ENCODE assay signal across 9 cellular contexts in the genomic region with DNA sequence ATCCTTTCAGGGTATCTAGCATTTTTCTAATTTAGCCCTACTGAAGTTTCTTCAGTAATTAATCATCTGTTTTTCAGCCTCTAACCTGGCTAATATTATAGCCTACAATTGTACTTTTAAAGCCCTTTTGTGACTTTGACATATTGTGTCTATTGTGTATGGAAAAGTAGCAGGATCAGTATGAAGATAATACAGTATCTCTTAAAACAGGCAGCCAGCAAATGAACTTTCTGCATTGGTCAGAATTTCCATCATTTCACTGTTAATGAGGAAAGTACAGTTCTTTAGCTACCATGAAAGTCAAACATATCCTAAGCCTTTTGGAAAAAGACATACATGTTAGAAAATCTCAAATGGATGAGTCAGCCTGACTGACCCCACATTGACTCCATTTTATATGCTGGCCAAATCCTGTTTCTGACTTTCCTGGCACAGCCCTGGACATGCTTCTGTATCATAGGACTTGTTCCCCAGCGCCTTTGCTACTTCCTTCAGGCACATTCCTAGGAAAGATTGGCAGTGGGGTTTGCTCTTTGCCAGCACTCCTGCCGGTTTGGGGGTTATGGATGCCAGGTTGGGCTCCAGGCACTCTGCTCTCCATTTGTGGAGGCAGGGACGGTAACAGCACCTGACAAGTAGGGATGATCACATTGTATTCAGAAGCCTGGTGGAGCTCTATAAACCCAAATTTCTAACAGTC. TPM values are rescaled to one million over a fixed set of nuclear protein-coding genes. Genes with fewer than 3 reads are reported as not detected.
DNase-seq lines count a peak whose midpoint lies in the region; ATAC-seq, FAIRE-seq and TF ChIP-seq lines count a peak whose summit lies in the region.
"Had no signal": no experiment of that assay in that cellular context is flagged by ENCODE, and none has a peak within 500 bp of the region (broad histone marks: within the 10 kb centered on the region; RNA-seq: fewer than 3 reads in every experiment).

No MANE protein-coding gene starts in this region.

- no peaks in the 10 kb centered on the region for H3K9me3 ChIP-seq in HepG2 (ENCODE audit: low read length)
- no peaks in the 10 kb centered on the region for H3K9me3 ChIP-seq in aorta (ENCODE audit: control insufficient read depth, low read length)

- TF ChIP-seq POLR2A in HepG2 (IDR thresholded peaks at IDR 0.05; ENCODE audit: insufficient read depth in 1 of 2, low read depth in 2 of 2, low read length in 2 of 2) = no peak

- H4K20me1 ChIP-seq in HepG2 (ENCODE audit: insufficient read depth, low read length) = peaks cover 13% of the 10 kb centered on the region

- no peak overlapping the region for H3K4me2 ChIP-seq in HepG2 (ENCODE audit: low read depth, low read length)

- no peak overlapping the region for H3K4me3 Mint-ChIP-seq in activated naive CD4-positive, alpha-beta T cell treated with anti-CD3 and anti-CD28 coated beads, Interleukin-2, amount 10 ng/mL, durations not matched to agents 7 days and 5 days
- H3K4me3 Mint-ChIP-seq in brain = peak overlapping the region in 1 of 5 experiments; percentile 17

- TF ChIP-seq CTCF in brain (conservative IDR thresholded peaks at IDR 0.05) (no peak), HepG2 (CRISPR knock-in tag; IDR thresholded peaks at IDR 0.05) (no peak)

- peaks cover 12 to 31% of the 10 kb centered on the region in 2 donors for H3K36me3 Mint-ChIP-seq in activated naive CD4-positive, alpha-beta T cell treated with anti-CD3 and anti-CD28 coated beads, Interleukin-2, amount 50 U/mL, for 72 hours
- H3K36me3 Mint-ChIP-seq in activated naive CD4-positive, alpha-beta T cell treated with anti-CD3 and anti-CD28 coated beads, Interleukin-2, amount 10 ng/mL, durations not matched to agents 7 days and 5 days = peaks cover 40% of the 10 kb centered on the region
- peaks cover 49% of the 10 kb centered on the region for H3K36me3 Mint-ChIP-seq in brain

- peak overlapping the region; percentile 58 to 81 for H3K27ac Mint-ChIP-seq in activated naive CD4-positive, alpha-beta T cell treated with anti-CD3 and anti-CD28 coated beads, Interleukin-2, amount 50 U/mL, for 72 hours
- no peak overlapping the region for H3K27ac Mint-ChIP-seq in activated naive CD4-positive, alpha-beta T cell treated with anti-CD3 and anti-CD28 coated beads, Interleukin-2, amount 10 ng/mL, durations not matched to agents 7 days and 5 days
- peak overlapping the region in 4 of 5 experiments; percentile 40 to 85 (median 72) for H3K27ac Mint-ChIP-seq in brain

- peaks cover 86% of the 10 kb centered on the region for H3K79me2 ChIP-seq in HepG2 (ENCODE audit: insufficient read depth, low read length)

- POLR2A ChIA-PET in HepG2 (lab: Yijun Ruan, JAX) = no interaction called here

- FAIRE-seq in HepG2 (lab: Jason Lieb, UNC) = no peak
- FAIRE-seq: D721Med had no signal

- H3K36me3 ChIP-seq in HepG2 (replicated peaks in 1 of 2; ENCODE audit: control insufficient read depth in 1 of 2, insufficient read depth in 2 of 2, low read length in 2 of 2) = peaks cover 19 to 66% of the 10 kb centered on the region in 2 experiments
- H3K36me3 ChIP-seq in aorta (ENCODE audit: control insufficient read depth in 1 of 2, insufficient read depth in 2 of 2, low read length in 1 of 2) = no peaks in the 10 kb centered on the region

- H3K27me3 Mint-ChIP-seq in activated naive CD4-positive, alpha-beta T cell treated with anti-CD3 and anti-CD28 coated beads, Interleukin-2, amount 10 ng/mL, durations not matched to agents 7 days and 5 days = no peaks in the 10 kb centered on the region
- no peaks in the 10 kb centered on the region for H3K27me3 Mint-ChIP-seq in brain

- 96% methylated on average over 3 of the region's 3 CpGs for WGBS in HepG2 (ENCODE audit: low lambda C conversion rate)
- WGBS in aorta, 2 donors = 3 to 6% methylated on average over 3 of the region's 3 CpGs

- DNase-seq in activated naive CD4-positive, alpha-beta T cell treated with anti-CD3 and anti-CD28 coated beads, Interleukin-2, amount 50 U/mL, for 72 hours (ENCODE audit: low spot score in 2 of 2) = no peak
- no peak for DNase-seq in activated naive CD4-positive, alpha-beta T cell treated with anti-CD3 and anti-CD28 coated beads, Interleukin-2, amount 10 ng/mL, durations not matched to agents 7 days and 5 days
- DNase-seq in HepG2 (ENCODE audit: low spot score) (no peak), aorta (peak in 1 of 2 donors; percentile 59), NCI-H146 (lab: John Stamatoyannopoulos, UW) (no peak), putamen (ENCODE audit: low spot score) (no peak)

- H3K9ac ChIP-seq in HepG2 (ENCODE audit: insufficient read depth, low read depth, low read length) = no peak overlapping the region

- intact Hi-C loops in HepG2 (cut with micrococcal nuclease; ENCODE audit: unreplicated experiment) = no loop called here
- intact Hi-C loops in aorta (cut with DNase I) = loop anchor here in 1 of 2 donors (2.0 kb wide), 1 partner anchor 43 kb away; a partner anchor contains a TSS

- H3K27ac ChIP-seq in HepG2 (ENCODE audit: extremely low read length, insufficient read depth, low read length) (no peak overlapping the region), aorta (ENCODE audit: low read depth in 1 of 2, low read length in 2 of 2) (peak overlapping the region; percentile 51 to 82)

- no peak for TF ChIP-seq RAD21 in HepG2 (CRISPR knock-in tag; IDR thresholded peaks at IDR 0.05)

- H3K4me1 ChIP-seq in HepG2 (ENCODE audit: insufficient read depth, low read length) (peaks cover 11% of the 10 kb centered on the region; the same call in 1 of the 2 replicates), aorta (ENCODE audit: control insufficient read depth in 1 of 2, insufficient read depth in 2 of 2, low read length in 2 of 2) (peaks cover 2 to 7% of the 10 kb centered on the region in 2 donors)

- peak; percentile 6 to 56 for ATAC-seq in activated naive CD4-positive, alpha-beta T cell treated with anti-CD3 and anti-CD28 coated beads, Interleukin-2, amount 50 U/mL, for 72 hours
- ATAC-seq in HepG2 (peak; percentile 28; the same call in 2 of the 3 replicates), aorta (ENCODE audit: low FRiP score) (peak; percentile 79), GM21825 (IDR thresholded peaks at IDR 0.05; ENCODE audit: unreplicated experiment) (no peak)

- in situ Hi-C loops in HepG2 (cut with HindIII; ENCODE audit: extremely low pct_ligation_motif_present, low pct_unique_long_range_greater_than_20kb) = no loop called here

- CTCF ChIA-PET in activated naive CD4-positive, alpha-beta T cell treated with anti-CD3 and anti-CD28 coated beads, Interleukin-2, amount 10 ng/mL, durations not matched to agents 7 days and 5 days (lab: Charles Lee) = interaction anchor here (0.8 to 1.6 kb wide), 5 partner anchors 13 to 84 kb away, joined by 3 to 8 read pairs (median 3); no protein-coding TSS in a partner anchor
- CTCF ChIA-PET in HepG2 (lab: Yijun Ruan, JAX; ENCODE audit: low intra/inter-chr PET ratio, low total read pairs) = no interaction called here

- H3K9me3 Mint-ChIP-seq in activated naive CD4-positive, alpha-beta T cell treated with anti-CD3 and anti-CD28 coated beads, Interleukin-2, amount 50 U/mL, for 72 hours = no peaks in the 10 kb centered on the region
- H3K9me3 Mint-ChIP-seq in activated naive CD4-positive, alpha-beta T cell treated with anti-CD3 and anti-CD28 coated beads, Interleukin-2, amount 10 ng/mL, durations not matched to agents 7 days and 5 days = no peaks in the 10 kb centered on the region
- H3K9me3 Mint-ChIP-seq in brain = no peaks in the 10 kb centered on the region

- peaks cover 63% of the 10 kb centered on the region for H3K4me1 Mint-ChIP-seq in activated naive CD4-positive, alpha-beta T cell treated with anti-CD3 and anti-CD28 coated beads, Interleukin-2, amount 10 ng/mL, durations not matched to agents 7 days and 5 days
- peaks cover 45% of the 10 kb centered on the region for H3K4me1 Mint-ChIP-seq in brain

- TF ChIP-seq EP300 in HepG2 (IDR thresholded peaks at IDR 0.05; ENCODE audit: low read depth in 2 of 2, low read length in 2 of 2) (no peak), HepG2 (CRISPR knock-in tag; IDR thresholded peaks at IDR 0.05; ENCODE audit: borderline replicate concordance) (no peak)

- H3K4me3 ChIP-seq in HepG2 (replicated peaks in 1 of 3; ENCODE audit: insufficient read depth in 1 of 3, low read depth in 2 of 3, low read length in 3 of 3) = no peak overlapping the region
- H3K4me3 ChIP-seq in aorta (ENCODE audit: low read length in 2 of 2) = no peak overlapping the region

- H3K27me3 ChIP-seq in HepG2 (ENCODE audit: control insufficient read depth in 1 of 2, insufficient read depth in 2 of 2, low read length in 2 of 2) (no peaks in the 10 kb centered on the region), aorta (ENCODE audit: control insufficient read depth in 1 of 2, insufficient read depth in 2 of 2, low read length in 1 of 2) (no peaks in the 10 kb centered on the region)

- no peak overlapping the region for H2AFZ ChIP-seq in HepG2 (ENCODE audit: low read length)

- BruUV-seq in HepG2 (replicated peaks; lab: Mats Ljungman, UMichigan) = no TSS peak

RNA-seq across cellular contexts. Expression of a gene that starts 43.6 kb away (rescaled TPM):
- 10 to 100 TPM; 62.4 to 98.9 TPM for total RNA-seq in activated naive CD4-positive, alpha-beta T cell treated with anti-CD3 and anti-CD28 coated beads, Interleukin-2, amount 50 U/mL, for 72 hours
- polyA plus RNA-seq in brain (ENCODE audit: insufficient read depth, low read depth, low replicate concordance) (57.7 TPM), HepG2 (2011; rRNA removed) (9.9 and 10.2 TPM in 2 replicates), aorta (10 to 100 TPM; 15.6 to 18.2 TPM)
- total RNA-seq in HepG2 (2016; rRNA removed; fragmentation: Illumina TruSeq; extraction: Trizol) (19.4 and 75.3 TPM in 2 replicates), aorta (10 to 100 TPM; 30.1 to 32.4 TPM)
- total RNA-seq in HepG2 (2016; cell fraction: cytosol; rRNA removed; fragmentation: Illumina TruSeq; extraction: Trizol; ENCODE audit: low read depth) = 17.3 and 19.8 TPM in 2 replicates
- total RNA-seq in HepG2 (2016; cell fraction: insoluble cytoplasmic fraction; rRNA removed; fragmentation: Illumina TruSeq; extraction: Trizol) = 17.0 and 75.6 TPM in 2 replicates
- total RNA-seq in HepG2 (2016; cell fraction: membrane; rRNA removed; fragmentation: Illumina TruSeq; extraction: Trizol) = 20.3 and 21.0 TPM in 2 replicates
- 45.7 and 48.4 TPM in 2 replicates for total RNA-seq in HepG2 (2016; cell fraction: nucleus; rRNA removed; fragmentation: Illumina TruSeq; extraction: Trizol)
- 5.5 and 9.3 TPM in 2 replicates for polyA plus RNA-seq in HepG2 (2011; cell fraction: cytosol; rRNA removed)
- 10.9 and 11.3 TPM in 2 replicates for polyA plus RNA-seq in HepG2 (2011; cell fraction: nucleus; rRNA removed)
- polyA plus RNA-seq in HepG2 (2012) = 51.4 and 67.5 TPM in 2 replicates
- 2.6 and 3.5 TPM in 2 replicates for polyA plus RNA-seq in HepG2 (2016; cell fraction: cytosol; fragmentation: Illumina TruSeq; extraction: Trizol; ENCODE audit: low read depth)
- polyA plus RNA-seq in HepG2 (2016; cell fraction: insoluble cytoplasmic fraction; fragmentation: Illumina TruSeq; extraction: Trizol; ENCODE audit: low read depth) = 131 and 136 TPM in 2 replicates
- polyA plus RNA-seq in HepG2 (2016; cell fraction: membrane; fragmentation: Illumina TruSeq; extraction: Trizol; ENCODE audit: low read depth) = 9.6 and 10.8 TPM in 2 replicates
- polyA plus RNA-seq in HepG2 (2016; cell fraction: nucleus; fragmentation: Illumina TruSeq; extraction: Trizol; ENCODE audit: insufficient read depth, low read depth) = 89.8 and 94.4 TPM in 2 replicates
- 7.0 and 9.4 TPM in 2 replicates for polyA minus RNA-seq in HepG2 (2011; rRNA and poly(A)+ RNA removed; ENCODE audit: low replicate concordance)
- 25.1 and 28.4 TPM in 2 replicates for polyA minus RNA-seq in HepG2 (2011; cell fraction: cytosol; rRNA and poly(A)+ RNA removed)
- polyA minus RNA-seq in HepG2 (2011; cell fraction: nucleus; rRNA and poly(A)+ RNA removed) = 21.5 and 22.1 TPM in 2 replicates
